ENCODE assay signal across 1 cellular context in genomic region chr20:63574156-63574828, GRCh38.
TF ChIP-seq lines count a peak whose summit lies in the region.

Gene HELZ2 (minus strand): TSS chr20:63574239. CDS start chr20:63572385, 1,854 bp downstream.

TF ChIP-seq in HepG2, 621 proteins besides CTCF, POLR2A, EP300 and RAD21 (continued from another document and continues in another):
- TF ChIP-seq SIN3A (IDR thresholded peaks at IDR 0.05; ENCODE audit: borderline replicate concordance, low read depth, low read length) (peak; percentile 78; the same call in 1 of the 2 replicates), ZNF205 (CRISPR knock-in tag; IDR thresholded peaks at IDR 0.05) (no peak), MYNN (CRISPR knock-in tag; IDR thresholded peaks at IDR 0.05; ENCODE audit: low read depth) (0 out of 2 replicates have a peak, but pooled peaks have one; percentile 81), TFAP4 (IDR thresholded peaks at IDR 0.05; ENCODE audit: borderline replicate concordance, low read depth) (peak; percentile 29; the same call in 1 of the 2 replicates), ZFX (CRISPR knock-in tag; IDR thresholded peaks at IDR 0.05; ENCODE audit: low read depth) (peak; percentile 70), SAFB2 (CRISPR knock-in tag; IDR thresholded peaks at IDR 0.05; ENCODE audit: borderline replicate concordance, low read depth) (no peak), TEAD3 (CRISPR knock-in tag; optimal IDR thresholded peaks at IDR 0.05; ENCODE audit: borderline replicate concordance) (peak; percentile 56), GABPB1 (CRISPR knock-in tag; IDR thresholded peaks at IDR 0.05) (peak; percentile 80; the same call in 1 of the 2 replicates), ZBTB20 (CRISPR knock-in tag; IDR thresholded peaks at IDR 0.05; ENCODE audit: borderline replicate concordance, low read depth) (no peak; the same call in 1 of the 2 replicates), ZSCAN30 (CRISPR knock-in tag; IDR thresholded peaks at IDR 0.05) (no peak), ZNF256 (CRISPR knock-in tag; conservative IDR thresholded peaks at IDR 0.05) (peak; percentile 57; the same call in 1 of the 2 replicates), AKNA (CRISPR knock-in tag; IDR thresholded peaks at IDR 0.05; ENCODE audit: borderline replicate concordance) (peak; percentile 78; the same call in 1 of the 2 replicates), ZBTB1 (CRISPR knock-in tag; IDR thresholded peaks at IDR 0.05; ENCODE audit: borderline replicate concordance) (no peak), ZBTB46 (CRISPR knock-in tag; IDR thresholded peaks at IDR 0.05; ENCODE audit: borderline replicate concordance) (no peak), PHF20 (CRISPR knock-in tag; IDR thresholded peaks at IDR 0.05) (peak; percentile 56; the same call in 1 of the 2 replicates), ZBTB7B (CRISPR knock-in tag; IDR thresholded peaks at IDR 0.05) (peak; percentile 38; the same call in 1 of the 2 replicates), TFDP2 (CRISPR knock-in tag; IDR thresholded peaks at IDR 0.05) (no peak), ZNF513 (CRISPR knock-in tag; conservative IDR thresholded peaks at IDR 0.05) (0 out of 2 replicates have a peak, but pooled peaks have one; percentile 57), BCLAF1 (IDR thresholded peaks at IDR 0.05) (no peak), ZMYM4 (CRISPR knock-in tag; IDR thresholded peaks at IDR 0.05) (peak; percentile 26; the same call in 1 of the 2 replicates), ISX (CRISPR knock-in tag; conservative IDR thresholded peaks at IDR 0.05) (no peak; the same call in 1 of the 2 replicates), ATF5 (CRISPR knock-in tag; IDR thresholded peaks at IDR 0.05; ENCODE audit: low read depth) (no peak), ZNF292 (CRISPR knock-in tag; IDR thresholded peaks at IDR 0.05; ENCODE audit: borderline replicate concordance, low read depth) (peak; percentile 75; the same call in 1 of the 2 replicates), FLYWCH1 (CRISPR knock-in tag; IDR thresholded peaks at IDR 0.05) (no peak), ZFP36L1 (CRISPR knock-in tag; IDR thresholded peaks at IDR 0.05) (0 out of 2 replicates have a peak, but pooled peaks have one; percentile 9), ZNF335 (CRISPR knock-in tag; IDR thresholded peaks at IDR 0.05) (0 out of 2 replicates have a peak, but pooled peaks have one; percentile 37), FOXK2 (IDR thresholded peaks at IDR 0.05) (no peak), THAP11 (CRISPR knock-in tag; IDR thresholded peaks at IDR 0.05) (0 out of 2 replicates have a peak, but pooled peaks have one; percentile 45), TAF1 (CRISPR knock-in tag; IDR thresholded peaks at IDR 0.05) (peak; percentile 45; the same call in 1 of the 2 replicates), ZSCAN25 (CRISPR knock-in tag; IDR thresholded peaks at IDR 0.05) (no peak), NFE2L2 (IDR thresholded peaks at IDR 0.05; ENCODE audit: low read length) (no peak), ZNF784 (CRISPR knock-in tag; IDR thresholded peaks at IDR 0.05; ENCODE audit: borderline replicate concordance) (no peak), ZNF382 (CRISPR knock-in tag; IDR thresholded peaks at IDR 0.05; ENCODE audit: borderline replicate concordance) (no peak), ZNF547 (CRISPR knock-in tag; IDR thresholded peaks at IDR 0.05) (peak; percentile 34; the same call in 1 of the 2 replicates), CBFB (CRISPR knock-in tag; IDR thresholded peaks at IDR 0.05) (0 out of 2 replicates have a peak, but pooled peaks have one; percentile 56), BRD4 (CRISPR knock-in tag; IDR thresholded peaks at IDR 0.05) (0 out of 2 replicates have a peak, but pooled peaks have one; percentile 34), AKAP8 (CRISPR knock-in tag; IDR thresholded peaks at IDR 0.05) (peak; percentile 14; the same call in 1 of the 2 replicates), ZSCAN12 (CRISPR knock-in tag; IDR thresholded peaks at IDR 0.05) (peak; percentile 82; the same call in 1 of the 2 replicates), ZNF607 (CRISPR knock-in tag; IDR thresholded peaks at IDR 0.05; ENCODE audit: borderline replicate concordance) (peak; percentile 22; the same call in 1 of the 2 replicates), ZBTB4 (CRISPR knock-in tag; IDR thresholded peaks at IDR 0.05; ENCODE audit: borderline replicate concordance) (peak; percentile 45; the same call in 1 of the 2 replicates), MAFG (CRISPR knock-in tag; IDR thresholded peaks at IDR 0.05) (peak; percentile 41; the same call in 1 of the 2 replicates), PTBP1 (IDR thresholded peaks at IDR 0.05; ENCODE audit: low read depth, low read length, poor library complexity, severe bottlenecking) (peak; percentile 86), NFYC (CRISPR knock-in tag; IDR thresholded peaks at IDR 0.05) (no peak), AHR (CRISPR knock-in tag; IDR thresholded peaks at IDR 0.05) (0 out of 2 replicates have a peak, but pooled peaks have one; percentile 18)
